In the genomic region with DNA sequence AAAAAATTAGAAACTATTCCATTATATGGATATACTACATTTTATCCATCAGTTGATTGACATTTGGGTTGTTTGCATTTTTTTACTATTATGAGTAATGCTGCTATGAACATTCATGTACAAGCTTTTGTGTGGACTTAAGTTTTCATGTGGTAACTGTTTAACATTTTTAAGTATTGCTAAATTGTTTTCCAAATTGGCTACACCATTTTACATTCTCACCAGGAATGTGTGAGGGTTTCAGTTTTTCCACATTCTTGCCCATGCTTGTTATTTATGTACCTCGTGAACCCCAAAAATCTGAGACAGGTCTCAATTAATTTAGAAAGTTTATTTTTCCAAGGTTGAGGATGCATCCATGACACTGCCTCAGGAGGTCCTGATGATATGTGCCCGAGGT, we compare ENCODE assay signal across 30 cellular contexts.
"Had no signal": no experiment of that assay in that cellular context is flagged by ENCODE, and none has a peak within 500 bp of the region (broad histone marks: within the 10 kb centered on the region; RNA-seq: fewer than 3 reads in every experiment).

No MANE protein-coding gene starts in this region.

- H3K4me3 Mint-ChIP-seq: mesothelial cell of epicardium; natural killer cell treated with Interleukin-12 subunit alpha and Interleukin-12 subunit beta and Interleukin-15 and Interleukin-18, amount 100 ng/mL, for 72 hours; stimulated activated naive CD8-positive, alpha-beta T cell treated with anti-CD3 and anti-CD28 coated beads, Interleukin-15, amount 100 ng/mL, for 72 hours had no signal

- H3K4me1 ChIP-seq: uterus had no signal

- H3K27ac Mint-ChIP-seq: mesothelial cell of epicardium; natural killer cell treated with Interleukin-12 subunit alpha and Interleukin-12 subunit beta and Interleukin-15 and Interleukin-18, amount 100 ng/mL, for 72 hours; progenitor cell of endocrine pancreas; stimulated activated naive CD8-positive, alpha-beta T cell treated with anti-CD3 and anti-CD28 coated beads, Interleukin-15, amount 100 ng/mL, for 72 hours had no signal

- H3K4me3 ChIP-seq: dorsolateral prefrontal cortex, gastroesophageal sphincter, heart left ventricle, hepatocyte, mucosa of descending colon, right lobe of liver, smooth muscle cell, suprapubic skin, transverse colon, upper lobe of right lung, uterus had no signal

- H3K36me3 ChIP-seq: gastroesophageal sphincter, neutrophil, right lobe of liver, suprapubic skin, transverse colon, upper lobe of right lung, uterus had no signal

- H3K9me3 ChIP-seq: gastroesophageal sphincter, heart left ventricle, mucosa of descending colon, neutrophil, right lobe of liver, suprapubic skin, transverse colon, upper lobe of right lung, uterus had no signal

- H3K9ac ChIP-seq: parathyroid adenoma had no signal

- H3K36me3 Mint-ChIP-seq: mesothelial cell of epicardium; natural killer cell treated with Interleukin-12 subunit alpha and Interleukin-12 subunit beta and Interleukin-15 and Interleukin-18, amount 100 ng/mL, for 72 hours had no signal

- H3K27me3 ChIP-seq: dorsolateral prefrontal cortex, gastroesophageal sphincter, heart left ventricle, hepatocyte, neutrophil, right lobe of liver, suprapubic skin, transverse colon, upper lobe of right lung, uterus had no signal

- DNase-seq: dorsolateral prefrontal cortex; effector CD4-positive, alpha-beta T cell; foreskin fibroblast; heart left ventricle; islet precursor cell; mesenchymal stem cell; mucosa of descending colon; naive B cell; right lobe of liver; stimulated activated CD4-positive, alpha-beta T cell treated with anti-CD3 and anti-CD28 coated beads, Interleukin-12 subunit alpha, Interleukin-12 subunit beta, amount 100 ng/mL, for 4 hours; stimulated activated CD4-positive, alpha-beta T cell treated with anti-CD3 and anti-CD28 coated beads, Interleukin-1b, Interleukin-23, amount 100 ng/mL, for 48 hours; stimulated activated CD4-positive, alpha-beta T cell treated with anti-CD3 and anti-CD28 coated beads, Interleukin-4, amount 100 ng/mL, for 1 hour; stimulated activated CD8-positive, alpha-beta memory T cell treated with anti-CD3 and anti-CD28 coated beads, Interleukin-4, amount 100 ng/mL, for 48 hours; stimulated activated naive CD4-positive, alpha-beta T cell; stimulated activated naive CD8-positive, alpha-beta T cell treated with anti-CD3 and anti-CD28 coated beads, Interleukin-15, amount 100 ng/mL, for 72 hours; transverse colon; upper lobe of right lung; uterus had no signal

- H3K9me3 Mint-ChIP-seq: mesothelial cell of epicardium; natural killer cell treated with Interleukin-12 subunit alpha and Interleukin-12 subunit beta and Interleukin-15 and Interleukin-18, amount 100 ng/mL, for 72 hours; neural crest cell; stimulated activated naive CD8-positive, alpha-beta T cell treated with anti-CD3 and anti-CD28 coated beads, Interleukin-15, amount 100 ng/mL, for 72 hours had no signal

- FAIRE-seq: colon had no signal

- H3K27ac ChIP-seq: dorsolateral prefrontal cortex, epithelial cell of prostate, gastroesophageal sphincter, heart left ventricle, hepatocyte, neutrophil, parathyroid adenoma, right lobe of liver, suprapubic skin, transverse colon, upper lobe of right lung, uterus had no signal

- H3K27me3 Mint-ChIP-seq: progenitor cell of endocrine pancreas; stimulated activated naive CD8-positive, alpha-beta T cell treated with anti-CD3 and anti-CD28 coated beads, Interleukin-15, amount 100 ng/mL, for 72 hours had no signal
